12 cellular contexts compared by ENCODE assay signal in the genomic region with DNA sequence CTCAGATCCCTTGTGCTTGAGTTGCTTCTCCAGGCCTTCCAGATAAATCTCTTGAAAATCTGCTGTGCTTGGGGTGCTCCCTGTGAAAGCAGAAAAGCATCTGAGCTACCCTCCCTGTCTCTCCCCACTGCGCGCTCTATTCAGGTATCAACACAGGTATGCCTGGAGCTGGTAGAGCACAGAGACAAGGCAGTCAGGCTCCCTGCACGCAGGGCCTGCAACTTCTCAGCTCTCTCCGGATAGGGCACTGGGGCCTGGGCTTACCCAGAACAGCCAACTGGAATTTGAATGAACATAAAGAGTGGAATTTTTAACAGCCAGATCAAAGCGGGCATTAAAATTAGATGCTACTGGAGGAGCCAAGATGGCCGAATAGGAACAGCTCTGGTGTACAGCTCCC.
A peak's percentile ranks its signal among the peaks of the same experiment; 100 is the strongest.
DNase-seq lines count a peak whose midpoint lies in the region; ATAC-seq lines count a peak whose summit lies in the region.
"Had no signal": no experiment of that assay in that cellular context is flagged by ENCODE, and none has a peak within 500 bp of the region (broad histone marks: within the 10 kb centered on the region; RNA-seq: fewer than 3 reads in every experiment).

No MANE protein-coding gene starts in this region.

- H3K27me3 ChIP-seq in BLaER1 treated with 17β-estradiol and CSF1 and Interleukin-3, amounts not matched to agents 10 nM and 100 nM, result no peaks in the 10 kb centered on the region
- H3K27me3 ChIP-seq in HUES64 (ENCODE audit: insufficient read depth, low read length) (no peaks in the 10 kb centered on the region), ectodermal cell (ENCODE audit: control insufficient read depth, insufficient read depth, low read length, poor library complexity, severe bottlenecking) (no peaks in the 10 kb centered on the region)

- no peak for ATAC-seq in HG03571 (IDR thresholded peaks at IDR 0.05; ENCODE audit: unreplicated experiment)

- peaks cover 0 to 5% (median 0%) of the 10 kb centered on the region in 11 experiments; a peak in 1 of 22 replicates for H3K36me3 ChIP-seq in BLaER1 treated with 17β-estradiol and CSF1 and Interleukin-3, amounts not matched to agents 10 nM and 100 nM
- no peaks in the 10 kb centered on the region for H3K36me3 ChIP-seq in HUES64 (ENCODE audit: insufficient read depth, low read length)
- H3K36me3 ChIP-seq in ectodermal cell (ENCODE audit: control insufficient read depth, insufficient read depth, low read length), result no peaks in the 10 kb centered on the region

- peak overlapping the region in 9 of 11 experiments; percentile 18 to 71 (median 63); a peak in 17 of 22 replicates for H3K27ac ChIP-seq in BLaER1 treated with 17β-estradiol and CSF1 and Interleukin-3, amounts not matched to agents 10 nM and 100 nM
- no peak overlapping the region for H3K27ac ChIP-seq in HUES64 (ENCODE audit: low read depth, low read length)
- H3K27ac ChIP-seq in ectodermal cell (ENCODE audit: insufficient read depth, low read depth, low read length, poor library complexity, severe bottlenecking), result no peak overlapping the region

- DNase-seq in mesenteric fat pad (ENCODE audit: low spot score) (peak; percentile 64), NCI-H2171 (lab: John Stamatoyannopoulos, UW) (no peak), HuH-7 (ENCODE audit: low spot score) (no peak), epidermal melanocyte (ENCODE audit: insufficient read length, low spot score) (no peak)
- DNase-seq: GOT3; NCI-H226; stimulated activated CD4-positive, alpha-beta T cell treated with anti-CD3 and anti-CD28 coated beads, Interleukin-2, amount 100 ng/mL, for 48 hours; T-helper 9 cell had no signal

- WGBS in HUES64, result 55% methylated on average over 6 of the region's 6 CpGs
- 51 to 61% methylated on average over 6 of the region's 6 CpGs for WGBS in ectodermal cell, 2 experiments

- no peaks in the 10 kb centered on the region for H4K20me1 ChIP-seq in BLaER1 treated with 17β-estradiol and CSF1 and Interleukin-3, amounts not matched to agents 10 nM and 100 nM

- peak overlapping the region; percentile 37 to 92 (median 72) for H3K4me2 ChIP-seq in BLaER1 treated with 17β-estradiol and CSF1 and Interleukin-3, amounts not matched to agents 10 nM and 100 nM

- peak overlapping the region in 3 of 10 experiments; percentile 16 to 53 (median 38); a peak in 4 of 20 replicates for H3K4me3 ChIP-seq in BLaER1 treated with 17β-estradiol and CSF1 and Interleukin-3, amounts not matched to agents 10 nM and 100 nM
- H3K4me3 ChIP-seq in HUES64 (ENCODE audit: low read length) (peak overlapping the region; percentile 58), ectodermal cell (ENCODE audit: insufficient read depth, low read depth, low read length) (peak overlapping the region; percentile 27)

- H3K9me3 ChIP-seq in BLaER1 treated with 17β-estradiol and CSF1 and Interleukin-3, amounts not matched to agents 10 nM and 100 nM (replicated peaks in 1 of 11), result peaks cover 0 to 10% (median 0%) of the 10 kb centered on the region in 11 experiments; a peak in 1 of 22 replicates
- H3K9me3 ChIP-seq in HUES64 (ENCODE audit: insufficient read depth, low read depth, low read length), result no peaks in the 10 kb centered on the region
- H3K9me3 ChIP-seq in ectodermal cell (ENCODE audit: control insufficient read depth, low read length), result no peaks in the 10 kb centered on the region

- H3K4me1 ChIP-seq in BLaER1 treated with 17β-estradiol and CSF1 and Interleukin-3, amounts not matched to agents 10 nM and 100 nM, result peaks cover 16 to 58% (median 52%) of the 10 kb centered on the region in 10 experiments
- H3K4me1 ChIP-seq in HUES64 (ENCODE audit: insufficient read depth, low read length) (peaks cover 15% of the 10 kb centered on the region; the same call in 1 of the 2 replicates), ectodermal cell (ENCODE audit: control insufficient read depth, insufficient read depth, low read length) (peaks cover 15% of the 10 kb centered on the region)

- H3K9ac ChIP-seq in BLaER1 treated with 17β-estradiol and CSF1 and Interleukin-3, amounts not matched to agents 10 nM and 100 nM, result peak overlapping the region in 8 of 11 experiments; percentile 41 to 53 (median 49); a peak in 10 of 22 replicates
- peak overlapping the region; percentile 76 for H3K9ac ChIP-seq in HUES64 (ENCODE audit: low read depth, low read length)

Comparison
In these comparisons a context has a peak if more than half of its experiments do, and no peak if none do; other contexts are left out.
1. H3K27ac ChIP-seq: peak in BLaER1 treated with 17β-estradiol and CSF1 and Interleukin-3, amounts not matched to agents 10 nM and 100 nM (9 of 11); none in HUES64 (single experiment) and ectodermal cell (single experiment).